In the genomic region with DNA sequence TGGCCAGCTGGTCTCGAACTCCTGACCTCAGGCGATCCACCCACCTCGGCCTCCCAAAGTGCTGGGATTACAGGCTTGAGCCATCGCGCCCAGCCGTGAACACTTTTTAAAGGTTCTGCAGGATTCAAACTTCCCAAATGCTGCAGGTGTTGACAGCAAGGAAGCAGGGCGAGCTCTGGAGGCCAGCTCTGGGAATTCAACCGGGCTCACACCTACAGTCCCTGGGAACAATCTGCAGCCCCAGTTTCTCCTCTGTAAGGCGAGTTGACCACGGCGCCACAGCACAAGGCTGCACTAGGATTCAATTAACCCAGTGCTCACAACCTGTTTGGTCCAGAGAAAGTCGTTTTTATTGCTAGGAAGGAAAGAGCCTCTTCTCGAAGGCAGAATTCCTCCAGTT, we compare ENCODE assay signal across 14 cellular contexts. TPM values are rescaled to one million over a fixed set of nuclear protein-coding genes. Genes with fewer than 3 reads are reported as not detected.
"Had no signal": no experiment of that assay in that cellular context is flagged by ENCODE, and none has a peak within 500 bp of the region (broad histone marks: within the 10 kb centered on the region; RNA-seq: fewer than 3 reads in every experiment).

No MANE protein-coding gene starts in this region.

- H3K4me3 ChIP-seq: ascending aorta, ovary had no signal

- H3K36me3 ChIP-seq: ascending aorta, cardiac muscle cell, left lung, ovary, stomach had no signal

- H3K9me3 ChIP-seq: ascending aorta, left lung, ovary, stomach had no signal

- H3K27me3 ChIP-seq: ascending aorta, ovary had no signal

- H3K4me1 ChIP-seq: ascending aorta, left lung had no signal

- DNase-seq: activated CD4-positive, alpha-beta T cell treated with anti-CD3 and anti-CD28 coated beads for 36 hours; activated naive CD4-positive, alpha-beta T cell treated with Interleukin-2 at 50 U/mL for 16 hours; activated naive CD8-positive, alpha-beta T cell treated with anti-CD3 and anti-CD28 coated beads, Interleukin-2, amount 50 U/mL, for 24 hours; effector memory CD8-positive, alpha-beta T cell; hippocampal formation; ovary; T-helper 9 cell had no signal

- ATAC-seq: activated CD4-positive, alpha-beta T cell treated with anti-CD3 and anti-CD28 coated beads for 36 hours; activated naive CD8-positive, alpha-beta T cell treated with anti-CD3 and anti-CD28 coated beads, Interleukin-2, amount 50 U/mL, for 24 hours; effector memory CD8-positive, alpha-beta T cell had no signal

- H3K27ac ChIP-seq: ascending aorta, cardiac muscle cell, left lung, ovary, skin epidermis, stomach had no signal

RNA-seq across cellular contexts. Expression of a gene that starts 1.6 kb away (rescaled TPM):
- total RNA-seq: activated CD4-positive, alpha-beta T cell treated with anti-CD3 and anti-CD28 coated beads for 36 hours; ascending aorta; epithelial cell of proximal tubule; left lung; ovary had no signal
- polyA plus RNA-seq: ovary, stomach, thymus had no signal
